16 cellular contexts compared by ENCODE assay signal in the genomic region with DNA sequence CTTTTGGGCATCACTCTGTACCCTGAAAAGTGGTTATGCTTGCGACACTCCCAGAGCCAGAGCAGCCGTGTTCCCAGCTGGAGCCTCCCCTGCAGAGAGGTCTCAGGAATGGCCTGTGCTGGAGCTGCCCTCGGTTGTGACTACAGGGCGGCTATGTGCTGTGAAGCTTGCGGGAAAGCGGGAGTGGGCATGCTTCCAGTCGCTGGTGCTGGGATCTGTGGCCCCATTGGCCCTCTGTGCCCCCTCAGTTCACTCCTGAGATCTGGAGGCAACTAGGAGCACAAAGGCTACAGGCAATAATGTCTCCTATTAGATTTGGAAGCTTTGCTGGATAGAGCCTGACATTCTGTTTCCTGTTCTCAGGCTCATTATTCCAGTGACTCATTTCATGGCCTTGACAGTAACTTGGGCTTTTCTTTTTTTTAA.
A peak's percentile ranks its signal among the peaks of the same experiment; 100 is the strongest.
DNase-seq lines count a peak whose midpoint lies in the region; ATAC-seq and TF ChIP-seq lines count a peak whose summit lies in the region.
"Had no signal": no experiment of that assay in that cellular context is flagged by ENCODE, and none has a peak within 500 bp of the region (broad histone marks: within the 10 kb centered on the region; RNA-seq: fewer than 3 reads in every experiment).

No MANE protein-coding gene starts in this region.

- no peak overlapping the region for H3K4me3 ChIP-seq in HEK293 (ENCODE audit: low read depth, low read length)
- H3K4me3 ChIP-seq in adipocyte (ENCODE audit: low read length): no peak overlapping the region
- H3K4me3 ChIP-seq: breast epithelium had no signal

- no peaks in the 10 kb centered on the region for H3K9me3 ChIP-seq in HEK293 (ENCODE audit: control insufficient read depth, insufficient read depth, low read depth, low read length)
- H3K9me3 ChIP-seq in adipocyte (ENCODE audit: control insufficient read depth, low read length): no peaks in the 10 kb centered on the region
- H3K9me3 ChIP-seq: breast epithelium had no signal

- H3K27ac ChIP-seq in HEK293 (ENCODE audit: extremely low read depth, low read depth, low read length): no peak overlapping the region
- H3K27ac ChIP-seq: breast epithelium, KMS-11 had no signal

- H3K4me3 Mint-ChIP-seq in stimulated activated memory B cell treated with anti-CD40 and anti-IgM and Interleukin-4, amounts not matched to agents 10 μg/mL and 1 μg/mL and 100 μg/mL, for 72 hours: no peak overlapping the region
- H3K4me3 Mint-ChIP-seq: effector memory CD8-positive, alpha-beta T cell; T-helper 2 cell treated with Interferon-gamma antibody and Interleukin-4, amounts not matched to agents 5 μg/mL and 100 μg/mL, for 36 hours had no signal

- no peak for TF ChIP-seq CTCF in HEK293 (tag by site-specific recombination; IDR thresholded peaks at IDR 0.05)
- no peak for TF ChIP-seq CTCF in GM13976 (IDR thresholded peaks at IDR 0.05; ENCODE audit: borderline replicate concordance, control extremely low read depth, extremely low read depth, insufficient read depth, missing control alignments)

- H3K36me3 ChIP-seq in HEK293 (ENCODE audit: control insufficient read depth in 2 of 2, insufficient read depth in 1 of 2, low read length in 2 of 2): peaks cover 9 to 32% of the 10 kb centered on the region in 2 experiments
- peaks cover 46% of the 10 kb centered on the region for H3K36me3 ChIP-seq in adipocyte (ENCODE audit: control insufficient read depth, insufficient read depth, low read length, severe bottlenecking)
- H3K36me3 ChIP-seq: breast epithelium had no signal

- POLR2A ChIA-PET in HEK293 (lab: Yijun Ruan, JAX): no interaction called here

- no peak for ATAC-seq in stimulated activated memory B cell treated with anti-CD40 and anti-IgM and Interleukin-4, amounts not matched to agents 10 μg/mL and 1 μg/mL and 100 μg/mL, for 72 hours
- ATAC-seq in GM18909 (IDR thresholded peaks at IDR 0.05; ENCODE audit: poor library complexity, unreplicated experiment): no peak
- ATAC-seq: effector memory CD8-positive, alpha-beta T cell; Panc1 had no signal

- in situ Hi-C loops in GM13976 (cut with MboI; ENCODE audit: low sequenced_read_pairs, unreplicated experiment): loop anchor here (10.0 kb wide), 1 partner anchor 124 kb away; no protein-coding TSS in a partner anchor

- H3K36me3 Mint-ChIP-seq in stimulated activated memory B cell treated with anti-CD40 and anti-IgM and Interleukin-4, amounts not matched to agents 10 μg/mL and 1 μg/mL and 100 μg/mL, for 72 hours: peaks cover 48% of the 10 kb centered on the region

- peak overlapping the region; percentile 3 for H3K27ac Mint-ChIP-seq in stimulated activated memory B cell treated with anti-CD40 and anti-IgM and Interleukin-4, amounts not matched to agents 10 μg/mL and 1 μg/mL and 100 μg/mL, for 72 hours

- H3K4me1 Mint-ChIP-seq in stimulated activated memory B cell treated with anti-CD40 and anti-IgM and Interleukin-4, amounts not matched to agents 10 μg/mL and 1 μg/mL and 100 μg/mL, for 72 hours: peaks cover 16% of the 10 kb centered on the region

- H3K4me1 ChIP-seq in HEK293 (ENCODE audit: control insufficient read depth, insufficient read depth, low read length) (no peaks in the 10 kb centered on the region), adipocyte (ENCODE audit: control insufficient read depth, insufficient read depth, low read length) (peaks cover 7% of the 10 kb centered on the region)
- H3K4me1 ChIP-seq: breast epithelium had no signal

- no peak overlapping the region for H3K9ac ChIP-seq in adipocyte (ENCODE audit: low read length)
- H3K9ac ChIP-seq: KMS-11 had no signal

- no peaks in the 10 kb centered on the region for H3K27me3 ChIP-seq in adipocyte (replicated peaks; ENCODE audit: control insufficient read depth, insufficient read depth, low read length)
- H3K27me3 ChIP-seq: breast epithelium had no signal

- no peaks in the 10 kb centered on the region for H3K27me3 Mint-ChIP-seq in stimulated activated memory B cell treated with anti-CD40 and anti-IgM and Interleukin-4, amounts not matched to agents 10 μg/mL and 1 μg/mL and 100 μg/mL, for 72 hours
- H3K27me3 Mint-ChIP-seq: effector memory CD8-positive, alpha-beta T cell had no signal

- DNase-seq in adipocyte (ENCODE audit: low read depth) (peak; percentile 30), iris pigment epithelial cell (ENCODE audit: low read depth) (peak; percentile 55), GM13976 (ENCODE audit: low spot score) (no peak), ecto neural progenitor cell (ENCODE audit: low spot score) (no peak)
- DNase-seq in effector CD4-positive, alpha-beta T cell: no peak
- DNase-seq: activated CD4-positive, alpha-beta T cell treated with anti-CD3 and anti-CD28 coated beads, Interleukin-2, amount 50 U/mL, for 48 hours; effector memory CD8-positive, alpha-beta T cell; NCI-H526; stimulated activated CD4-positive, alpha-beta T cell treated with anti-CD3 and anti-CD28 coated beads, Interleukin-2, amount 100 ng/mL, for 48 hours had no signal

- CTCF ChIA-PET in HEK293 (lab: Yijun Ruan, JAX): interaction anchor here (0.7 to 14.1 kb wide), 7 partner anchors 9 to 263 kb away, joined by 3 to 217 read pairs (median 5); no protein-coding TSS in a partner anchor

- no peaks in the 10 kb centered on the region for H3K9me3 Mint-ChIP-seq in stimulated activated memory B cell treated with anti-CD40 and anti-IgM and Interleukin-4, amounts not matched to agents 10 μg/mL and 1 μg/mL and 100 μg/mL, for 72 hours
- H3K9me3 Mint-ChIP-seq: effector memory CD8-positive, alpha-beta T cell; T-helper 2 cell treated with Interferon-gamma antibody and Interleukin-4, amounts not matched to agents 5 μg/mL and 100 μg/mL, for 36 hours had no signal

TF ChIP-seq in HEK293, 187 proteins besides CTCF, POLR2A, EP300 and RAD21:
- TF ChIP-seq KLF16 (tag by site-specific recombination; IDR thresholded peaks at IDR 0.05) (no peak), ZIC2 (tag by site-specific recombination; IDR thresholded peaks at IDR 0.05) (peak; percentile 51), ZBTB21 (tag by site-specific recombination; IDR thresholded peaks at IDR 0.05) (no peak), ZNF426 (tag by site-specific recombination; IDR thresholded peaks at IDR 0.05) (no peak), WT1 (tag by site-specific recombination; IDR thresholded peaks at IDR 0.05) (no peak), ZNF600 (tag by site-specific recombination; IDR thresholded peaks at IDR 0.05) (peak; percentile 35; the same call in 1 of the 2 replicates), ZNF529 (tag by site-specific recombination; IDR thresholded peaks at IDR 0.05; ENCODE audit: insufficient replicate concordance) (no peak)

Comparison
In these comparisons a context has a peak if more than half of its experiments do, and no peak if none do; other contexts are left out.
1. DNase-seq: peak in adipocyte (single experiment) and iris pigment epithelial cell (single experiment); none in GM13976 (single experiment), ecto neural progenitor cell (single experiment) and effector CD4-positive, alpha-beta T cell (single experiment).